ENCODE assay signal across 20 cellular contexts in genomic region chr9:133367221-133367620, GRCh38. TPM values are rescaled to one million over a fixed set of nuclear protein-coding genes. Genes with fewer than 3 reads are reported as not detected.
"Had no signal": no experiment of that assay in that cellular context is flagged by ENCODE, and none has a peak within 500 bp of the region (broad histone marks: within the 10 kb centered on the region; RNA-seq: fewer than 3 reads in every experiment).

No MANE protein-coding gene starts in this region.

- FAIRE-seq: kidney had no signal

- H3K27ac ChIP-seq: brain microvascular endothelial cell, foreskin keratinocyte, left ventricle myocardium inferior, neutrophil, testis, upper lobe of left lung had no signal

- ATAC-seq: activated CD8-positive, alpha-beta memory T cell treated with anti-CD3 and anti-CD28 coated beads, Interleukin-2, amount 10 ng/mL, durations not matched to agents 7 days and 5 days; activated T-cell treated with anti-CD3 and anti-CD28 coated beads, Interleukin-2, amount 50 U/mL, for 4 hours; foreskin keratinocyte; naive thymus-derived CD8-positive, alpha-beta T cell had no signal

- DNase-seq: activated CD4-positive, alpha-beta T cell treated with anti-CD3 and anti-CD28 coated beads for 1 hour; activated CD4-positive, alpha-beta T cell treated with anti-CD3 and anti-CD28 coated beads, Interleukin-2, amount 50 U/mL, for 4 hours; activated CD8-positive, alpha-beta memory T cell treated with anti-CD3 and anti-CD28 coated beads, Interleukin-2, amount 10 ng/mL, durations not matched to agents 7 days and 5 days; activated gamma-delta T cell; activated T-cell treated with anti-CD3 and anti-CD28 coated beads, Interleukin-2, amount 50 U/mL, for 4 hours; anterior cingulate cortex; brain microvascular endothelial cell; cortex of kidney; effector CD8-positive, alpha-beta T cell; foreskin keratinocyte; glutamatergic neuron; hypothalamus; kidney; left ventricle myocardium inferior; naive thymus-derived CD8-positive, alpha-beta T cell; SW 1271; testis; upper lobe of left lung had no signal

- H3K27me3 ChIP-seq: brain microvascular endothelial cell, foreskin keratinocyte, neutrophil, testis, upper lobe of left lung had no signal

- H3K4me3 ChIP-seq: left ventricle myocardium inferior, skin epidermis, testis, upper lobe of left lung had no signal

- H3K9me3 ChIP-seq: left ventricle myocardium inferior, neutrophil, testis, upper lobe of left lung had no signal

RNA-seq across cellular contexts. Expression of gene STKLD1, which starts 8.9 kb away (rescaled TPM):
- total RNA-seq: left ventricle myocardium inferior had no signal
